In genomic region chr9:99192786-99193465, GRCh38 we compare ENCODE assay signal across 1 cellular context.
TF ChIP-seq lines count a peak whose summit lies in the region.

No MANE protein-coding gene starts in this region.

TF ChIP-seq in K562, 482 proteins besides CTCF, POLR2A, EP300 and RAD21:
- TF ChIP-seq, protein P1, sequence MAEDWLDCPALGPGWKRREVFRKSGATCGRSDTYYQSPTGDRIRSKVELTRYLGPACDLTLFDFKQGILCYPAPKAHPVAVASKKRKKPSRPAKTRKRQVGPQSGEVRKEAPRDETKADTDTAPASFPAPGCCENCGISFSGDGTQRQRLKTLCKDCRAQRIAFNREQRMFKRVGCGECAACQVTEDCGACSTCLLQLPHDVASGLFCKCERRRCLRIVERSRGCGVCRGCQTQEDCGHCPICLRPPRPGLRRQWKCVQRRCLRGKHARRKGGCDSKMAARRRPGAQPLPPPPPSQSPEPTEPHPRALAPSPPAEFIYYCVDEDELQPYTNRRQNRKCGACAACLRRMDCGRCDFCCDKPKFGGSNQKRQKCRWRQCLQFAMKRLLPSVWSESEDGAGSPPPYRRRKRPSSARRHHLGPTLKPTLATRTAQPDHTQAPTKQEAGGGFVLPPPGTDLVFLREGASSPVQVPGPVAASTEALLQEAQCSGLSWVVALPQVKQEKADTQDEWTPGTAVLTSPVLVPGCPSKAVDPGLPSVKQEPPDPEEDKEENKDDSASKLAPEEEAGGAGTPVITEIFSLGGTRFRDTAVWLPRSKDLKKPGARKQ (CRISPR knock-in tag; IDR thresholded peaks at IDR 0.05) = no peak
- TF ChIP-seq, protein P2, sequence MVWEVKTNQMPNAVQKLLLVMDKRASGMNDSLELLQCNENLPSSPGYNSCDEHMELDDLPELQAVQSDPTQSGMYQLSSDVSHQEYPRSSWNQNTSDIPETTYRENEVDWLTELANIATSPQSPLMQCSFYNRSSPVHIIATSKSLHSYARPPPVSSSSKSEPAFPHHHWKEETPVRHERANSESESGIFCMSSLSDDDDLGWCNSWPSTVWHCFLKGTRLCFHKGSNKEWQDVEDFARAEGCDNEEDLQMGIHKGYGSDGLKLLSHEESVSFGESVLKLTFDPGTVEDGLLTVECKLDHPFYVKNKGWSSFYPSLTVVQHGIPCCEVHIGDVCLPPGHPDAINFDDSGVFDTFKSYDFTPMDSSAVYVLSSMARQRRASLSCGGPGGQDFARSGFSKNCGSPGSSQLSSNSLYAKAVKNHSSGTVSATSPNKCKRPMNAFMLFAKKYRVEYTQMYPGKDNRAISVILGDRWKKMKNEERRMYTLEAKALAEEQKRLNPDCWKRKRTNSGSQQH (CRISPR knock-in tag; IDR thresholded peaks at IDR 0.05) = no peak
- TF ChIP-seq, protein P3, sequence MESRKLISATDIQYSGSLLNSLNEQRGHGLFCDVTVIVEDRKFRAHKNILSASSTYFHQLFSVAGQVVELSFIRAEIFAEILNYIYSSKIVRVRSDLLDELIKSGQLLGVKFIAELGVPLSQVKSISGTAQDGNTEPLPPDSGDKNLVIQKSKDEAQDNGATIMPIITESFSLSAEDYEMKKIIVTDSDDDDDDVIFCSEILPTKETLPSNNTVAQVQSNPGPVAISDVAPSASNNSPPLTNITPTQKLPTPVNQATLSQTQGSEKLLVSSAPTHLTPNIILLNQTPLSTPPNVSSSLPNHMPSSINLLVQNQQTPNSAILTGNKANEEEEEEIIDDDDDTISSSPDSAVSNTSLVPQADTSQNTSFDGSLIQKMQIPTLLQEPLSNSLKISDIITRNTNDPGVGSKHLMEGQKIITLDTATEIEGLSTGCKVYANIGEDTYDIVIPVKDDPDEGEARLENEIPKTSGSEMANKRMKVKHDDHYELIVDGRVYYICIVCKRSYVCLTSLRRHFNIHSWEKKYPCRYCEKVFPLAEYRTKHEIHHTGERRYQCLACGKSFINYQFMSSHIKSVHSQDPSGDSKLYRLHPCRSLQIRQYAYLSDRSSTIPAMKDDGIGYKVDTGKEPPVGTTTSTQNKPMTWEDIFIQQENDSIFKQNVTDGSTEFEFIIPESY (CRISPR knock-in tag; IDR thresholded peaks at IDR 0.05) = no peak
- TF ChIP-seq RB1 (IDR thresholded peaks at IDR 0.05; ENCODE audit: low read depth) (no peak), CTCFL (IDR thresholded peaks at IDR 0.05; ENCODE audit: borderline replicate concordance, insufficient read depth, low read depth, low read length, poor library complexity, severe bottlenecking) (peak; percentile 85), ZNF324 (CRISPR knock-in tag; IDR thresholded peaks at IDR 0.05) (peak; percentile 58; the same call in 1 of the 2 replicates)
TF ChIP-seq in K562: peak in this region for 2.
